Comparison of ENCODE assay signal across 11 cellular contexts in genomic region chr15:96428742-96429141, GRCh38.
DNase-seq lines count a peak whose midpoint lies in the region; ATAC-seq and TF ChIP-seq lines count a peak whose summit lies in the region.
"Had no signal": no experiment of that assay in that cellular context is flagged by ENCODE, and none has a peak within 500 bp of the region (broad histone marks: within the 10 kb centered on the region; RNA-seq: fewer than 3 reads in every experiment).

No MANE protein-coding gene starts in this region.

- H3K27me3 ChIP-seq in mesenchymal stem cell (ENCODE audit: control insufficient read depth in 1 of 2, insufficient read depth in 1 of 2, low read length in 2 of 2) (peaks cover 8 to 9% of the 10 kb centered on the region in 2 experiments), prostate gland (replicated peaks; ENCODE audit: insufficient read depth) (no peaks in the 10 kb centered on the region)

- H2BK15ac ChIP-seq in mesenchymal stem cell (ENCODE audit: low read depth, poor library complexity, severe bottlenecking), result no peak overlapping the region

- no peak overlapping the region for H4K91ac ChIP-seq in mesenchymal stem cell (ENCODE audit: low read length)

- no peak overlapping the region for H3K4me3 ChIP-seq in mesenchymal stem cell (ENCODE audit: insufficient read depth in 1 of 2, low read depth in 1 of 2, low read length in 2 of 2)
- no peak overlapping the region for H3K4me3 ChIP-seq in prostate gland

- H2AFZ ChIP-seq in mesenchymal stem cell (ENCODE audit: low read depth, low read length), result no peak overlapping the region

- peak; percentile 89 for DNase-seq in AG08396 (ENCODE audit: low spot score)
- peak; percentile 99 for DNase-seq in NCI-H226
- peak; percentile 26 for DNase-seq in epithelial cell of prostate (ENCODE audit: low read depth, low spot score)
- peak; percentile 77 for DNase-seq in mesenchymal stem cell
- no peak for DNase-seq in prostate gland (ENCODE audit: low spot score)
- DNase-seq in NCI-H1930 (lab: John Stamatoyannopoulos, UW), result no peak
- DNase-seq: activated T-cell treated with anti-CD3 and anti-CD28 coated beads, Interleukin-2, amount 50 U/mL, for 72 hours; CD8-positive, alpha-beta memory T cell; NCI-H345 had no signal

- TF ChIP-seq POLR2A in prostate gland (IDR thresholded peaks at IDR 0.05), result no peak

- no peak for TF ChIP-seq CTCF in prostate gland (IDR thresholded peaks at IDR 0.05)

- H3K27ac ChIP-seq in epithelial cell of prostate (no peak overlapping the region), mesenchymal stem cell (ENCODE audit: low read length, poor library complexity, severe bottlenecking) (no peak overlapping the region), prostate gland (no peak overlapping the region)

- intact Hi-C loops in prostate gland (cut with DNase I), result no loop called here

- H2BK120ac ChIP-seq in mesenchymal stem cell (ENCODE audit: low read depth, low read length), result no peak overlapping the region

- H3K36me3 ChIP-seq in mesenchymal stem cell (ENCODE audit: control insufficient read depth in 1 of 2, insufficient read depth in 2 of 2, low read depth in 1 of 2, low read length in 2 of 2) (no peaks in the 10 kb centered on the region), prostate gland (no peaks in the 10 kb centered on the region)

- no peak overlapping the region for H4K8ac ChIP-seq in mesenchymal stem cell (ENCODE audit: low read length)

- no peak overlapping the region for H3K9ac ChIP-seq in mesenchymal stem cell (ENCODE audit: low read length)

- H3K79me1 ChIP-seq in mesenchymal stem cell (replicated peaks; ENCODE audit: low read length, poor library complexity, severe bottlenecking), result no peaks in the 10 kb centered on the region

- no peak overlapping the region for H2BK5ac ChIP-seq in mesenchymal stem cell (ENCODE audit: low read depth, low read length, poor library complexity, severe bottlenecking)

- H3K4me2 ChIP-seq in mesenchymal stem cell (ENCODE audit: low read length, poor library complexity, severe bottlenecking), result no peak overlapping the region

- H3K9me3 ChIP-seq in mesenchymal stem cell (ENCODE audit: control insufficient read depth, low read length) (no peaks in the 10 kb centered on the region), prostate gland (no peaks in the 10 kb centered on the region)

- no peak overlapping the region for H3K18ac ChIP-seq in mesenchymal stem cell (ENCODE audit: low read depth in 1 of 2, low read length in 2 of 2)

- no peak overlapping the region for H3K14ac ChIP-seq in mesenchymal stem cell (ENCODE audit: low read length in 2 of 2)

- no peak for ATAC-seq in HG02623 (IDR thresholded peaks at IDR 0.05; ENCODE audit: unreplicated experiment)
- no peak for ATAC-seq in HG02610 (IDR thresholded peaks at IDR 0.05; ENCODE audit: unreplicated experiment)
- ATAC-seq: activated T-cell treated with anti-CD3 and anti-CD28 coated beads, Interleukin-2, amount 50 U/mL, for 72 hours had no signal

- H3K23ac ChIP-seq in mesenchymal stem cell (ENCODE audit: low read length in 2 of 2), result no peak overlapping the region

- no peak overlapping the region for H3K4ac ChIP-seq in mesenchymal stem cell (ENCODE audit: low read depth in 1 of 2, low read length in 2 of 2)

- H2BK12ac ChIP-seq in mesenchymal stem cell (ENCODE audit: low read length in 2 of 2), result no peak overlapping the region

- H3K4me1 ChIP-seq in mesenchymal stem cell (ENCODE audit: control insufficient read depth, insufficient read depth, low read depth, low read length) (no peaks in the 10 kb centered on the region), prostate gland (replicated peaks) (no peaks in the 10 kb centered on the region)

- no peak overlapping the region for H2AK5ac ChIP-seq in mesenchymal stem cell (ENCODE audit: low read length, severe bottlenecking)

Comparison
In these comparisons a context has a peak if more than half of its experiments do, and no peak if none do; other contexts are left out.
1. DNase-seq: peak in AG08396 (single experiment), NCI-H226 (single experiment), epithelial cell of prostate (single experiment) and mesenchymal stem cell (single experiment); none in prostate gland (single experiment) and NCI-H1930 (0 of 2).